17 cellular contexts compared by ENCODE assay signal in genomic region chr1:53601867-53602266, GRCh38.
DNase-seq lines count a peak whose midpoint lies in the region; TF ChIP-seq lines count a peak whose summit lies in the region.
"Had no signal": no experiment of that assay in that cellular context is flagged by ENCODE, and none has a peak within 500 bp of the region (broad histone marks: within the 10 kb centered on the region; RNA-seq: fewer than 3 reads in every experiment).

No MANE protein-coding gene starts in this region.

- DNase-seq in activated effector memory CD4-positive, alpha-beta T cell treated with anti-CD3 and anti-CD28 coated beads, Interleukin-2, amount 50 U/mL, for 16 hours: peak; percentile 53
- DNase-seq in activated effector memory CD4-positive, alpha-beta T cell treated with Interleukin-2 at 50 U/mL for 16 hours: no peak
- DNase-seq in neural progenitor cell (ENCODE audit: low spot score) (no peak), sigmoid colon (peak; percentile 38), smooth muscle cell (lab: John Stamatoyannopoulos, UW; ENCODE audit: unreplicated experiment) (no peak), NCI-H2171 treated with DMSO at 0.1 percent for 48 hours (lab: John Stamatoyannopoulos, UW) (no peak)
- no peak for DNase-seq in activated CD4-positive, alpha-beta T cell treated with anti-CD3 and anti-CD28 coated beads, Interleukin-2, amount 50 U/mL, for 48 hours
- DNase-seq: ACHN; Calu3; CD4-positive, CD25-positive, alpha-beta regulatory T cell; DMS 273 treated with DMSO at 0.1 percent for 48 hours; DMS79; HCEC 1CT; HFFc6 had no signal

- H3K9ac ChIP-seq in neural progenitor cell: no peak overlapping the region
- no peak overlapping the region for H3K9ac ChIP-seq in smooth muscle cell (ENCODE audit: low read depth)
- H3K9ac ChIP-seq: BLaER1 treated with 17β-estradiol and CSF1 and Interleukin-3, amounts not matched to agents 10 nM and 100 nM had no signal

- no peak overlapping the region for H3K4me2 ChIP-seq in neural progenitor cell
- H3K4me2 ChIP-seq in smooth muscle cell: no peak overlapping the region
- H3K4me2 ChIP-seq: BLaER1 treated with 17β-estradiol and CSF1 and Interleukin-3, amounts not matched to agents 10 nM and 100 nM had no signal

- no peak overlapping the region for H3K4me3 ChIP-seq in neural progenitor cell
- no peak overlapping the region for H3K4me3 ChIP-seq in sigmoid colon
- no peak overlapping the region for H3K4me3 ChIP-seq in smooth muscle cell
- H3K4me3 ChIP-seq: BLaER1 treated with 17β-estradiol and CSF1 and Interleukin-3, amounts not matched to agents 10 nM and 100 nM; GM12878 had no signal

- no peak overlapping the region for H3K27ac ChIP-seq in neural progenitor cell
- H3K27ac ChIP-seq in sigmoid colon: no peak overlapping the region
- H3K27ac ChIP-seq in smooth muscle cell (ENCODE audit: low read depth): no peak overlapping the region
- H3K27ac ChIP-seq: BLaER1 treated with 17β-estradiol and CSF1 and Interleukin-3, amounts not matched to agents 10 nM and 100 nM had no signal

- H3F3A ChIP-seq in neural progenitor cell (ENCODE audit: low read depth) (no peaks in the 10 kb centered on the region), smooth muscle cell (ENCODE audit: low read depth) (no peaks in the 10 kb centered on the region)

- no peak for TF ChIP-seq EP300 in sigmoid colon (IDR thresholded peaks at IDR 0.05)

- no peak overlapping the region for H2AFZ ChIP-seq in neural progenitor cell (replicated peaks)
- no peak overlapping the region for H2AFZ ChIP-seq in smooth muscle cell (ENCODE audit: low read depth)

- H3K36me3 ChIP-seq in neural progenitor cell (no peaks in the 10 kb centered on the region), sigmoid colon (no peaks in the 10 kb centered on the region), smooth muscle cell (ENCODE audit: low read depth) (no peaks in the 10 kb centered on the region)
- H3K36me3 ChIP-seq: BLaER1 treated with 17β-estradiol and CSF1 and Interleukin-3, amounts not matched to agents 10 nM and 100 nM had no signal

- H3K4me1 ChIP-seq in neural progenitor cell (no peaks in the 10 kb centered on the region), sigmoid colon (no peaks in the 10 kb centered on the region), smooth muscle cell (ENCODE audit: low read depth) (no peaks in the 10 kb centered on the region)
- H3K4me1 ChIP-seq: BLaER1 treated with 17β-estradiol and CSF1 and Interleukin-3, amounts not matched to agents 10 nM and 100 nM had no signal

- H3K79me2 ChIP-seq in neural progenitor cell (ENCODE audit: low read depth): no peaks in the 10 kb centered on the region
- H3K79me2 ChIP-seq in smooth muscle cell (ENCODE audit: low read depth): no peaks in the 10 kb centered on the region

- H3K27me3 Mint-ChIP-seq in brain (no peaks in the 10 kb centered on the region), neural progenitor cell (ENCODE audit: insufficient read depth, low read depth) (peaks cover 2% of the 10 kb centered on the region)
- H3K27me3 Mint-ChIP-seq: CD4-positive, CD25-positive, alpha-beta regulatory T cell had no signal

- peaks cover 0 to under 1% (median 0%) of the 10 kb centered on the region in 5 experiments for H3K9me3 Mint-ChIP-seq in brain
- no peaks in the 10 kb centered on the region for H3K9me3 Mint-ChIP-seq in neural progenitor cell
- H3K9me3 Mint-ChIP-seq: CD4-positive, CD25-positive, alpha-beta regulatory T cell; HFFc6 had no signal

- peaks cover 28% of the 10 kb centered on the region for H3K4me1 Mint-ChIP-seq in brain
- H3K4me1 Mint-ChIP-seq in neural progenitor cell: peaks cover 7% of the 10 kb centered on the region

- H3K9me3 ChIP-seq in neural progenitor cell (ENCODE audit: low read depth) (no peaks in the 10 kb centered on the region), sigmoid colon (no peaks in the 10 kb centered on the region), smooth muscle cell (replicated peaks; ENCODE audit: low read depth) (no peaks in the 10 kb centered on the region)
- H3K9me3 ChIP-seq: BLaER1 treated with 17β-estradiol and CSF1 and Interleukin-3, amounts not matched to agents 10 nM and 100 nM had no signal

- intact Hi-C loops in sigmoid colon (cut with DNase I): no loop called here

- 85 to 88% methylated on average over 15 of the region's 15 CpGs for WGBS in sigmoid colon, 2 donors
- 88% methylated on average over 15 of the region's 15 CpGs for WGBS in smooth muscle cell (ENCODE audit: low lambda C conversion rate)

- peak overlapping the region in 4 of 5 experiments; percentile 14 to 86 (median 52) for H3K27ac Mint-ChIP-seq in brain
- peak overlapping the region; percentile 33 for H3K27ac Mint-ChIP-seq in neural progenitor cell
- H3K27ac Mint-ChIP-seq: CD4-positive, CD25-positive, alpha-beta regulatory T cell; HFFc6 had no signal

- H4K20me1 ChIP-seq in neural progenitor cell (ENCODE audit: low read depth) (no peaks in the 10 kb centered on the region), smooth muscle cell (ENCODE audit: low read depth) (no peaks in the 10 kb centered on the region)
- H4K20me1 ChIP-seq: BLaER1 treated with 17β-estradiol and CSF1 and Interleukin-3, amounts not matched to agents 10 nM and 100 nM had no signal

- TF ChIP-seq CTCF in brain (conservative IDR thresholded peaks at IDR 0.05) (no peak), neural progenitor cell (IDR thresholded peaks at IDR 0.05) (no peak), sigmoid colon (IDR thresholded peaks at IDR 0.05) (no peak), smooth muscle cell (IDR thresholded peaks at IDR 0.05; ENCODE audit: borderline replicate concordance, insufficient read depth, poor library complexity, severe bottlenecking) (no peak)

- H3K36me3 Mint-ChIP-seq in brain (no peaks in the 10 kb centered on the region), neural progenitor cell (no peaks in the 10 kb centered on the region)
- H3K36me3 Mint-ChIP-seq: CD4-positive, CD25-positive, alpha-beta regulatory T cell had no signal

- H3K4me3 Mint-ChIP-seq in brain (no peak overlapping the region), neural progenitor cell (no peak overlapping the region)
- H3K4me3 Mint-ChIP-seq: CD4-positive, CD25-positive, alpha-beta regulatory T cell; HFFc6 had no signal

- TF ChIP-seq POLR2A in sigmoid colon (IDR thresholded peaks at IDR 0.05): no peak

- no peaks in the 10 kb centered on the region for H3K27me3 ChIP-seq in neural progenitor cell
- H3K27me3 ChIP-seq in sigmoid colon: no peaks in the 10 kb centered on the region
- H3K27me3 ChIP-seq in smooth muscle cell (ENCODE audit: low read depth): no peaks in the 10 kb centered on the region
- H3K27me3 ChIP-seq: BLaER1 treated with 17β-estradiol and CSF1 and Interleukin-3, amounts not matched to agents 10 nM and 100 nM had no signal

Comparison
In these comparisons a context has a peak if more than half of its experiments do, and no peak if none do; other contexts are left out.
1. DNase-seq: peak in activated effector memory CD4-positive, alpha-beta T cell treated with anti-CD3 and anti-CD28 coated beads, Interleukin-2, amount 50 U/mL, for 16 hours (single experiment) and sigmoid colon (single experiment); none in activated effector memory CD4-positive, alpha-beta T cell treated with Interleukin-2 at 50 U/mL for 16 hours (single experiment), neural progenitor cell (single experiment), smooth muscle cell (single experiment), activated CD4-positive, alpha-beta T cell treated with anti-CD3 and anti-CD28 coated beads, Interleukin-2, amount 50 U/mL, for 48 hours (0 of 2) and NCI-H2171 treated with DMSO at 0.1 percent for 48 hours (single experiment).